8 cellular contexts compared by ENCODE assay signal in genomic region chrX:101931494-101932248, GRCh38. TPM values are rescaled to one million over a fixed set of nuclear protein-coding genes. Genes with fewer than 3 reads are reported as not detected.
DNase-seq lines count a peak whose midpoint lies in the region; ATAC-seq, FAIRE-seq and TF ChIP-seq lines count a peak whose summit lies in the region.

TSS of gene ZMAT1 (minus strand) at chrX:101932027. CDS start at chrX:101932008, 19 bp downstream.

- no peaks in the 10 kb centered on the region for H3K27me3 ChIP-seq in rectal smooth muscle tissue (ENCODE audit: control insufficient read depth, insufficient read depth, low read length)
- no peaks in the 10 kb centered on the region for H3K27me3 ChIP-seq in vagina

- peak; percentile 94 for FAIRE-seq in GM12891 (lab: Jason Lieb, UNC)

- H3K36me3 ChIP-seq in rectal smooth muscle tissue (ENCODE audit: control insufficient read depth, insufficient read depth, low read length) (no peaks in the 10 kb centered on the region), vagina (no peaks in the 10 kb centered on the region)

- no peak for TF ChIP-seq POLR2A in GM12891 (IDR thresholded peaks at IDR 0.05; ENCODE audit: low read depth, low read length)
- TF ChIP-seq POLR2A in vagina (IDR thresholded peaks at IDR 0.05) = peak in 1 of 2 donors; percentile 67

- H3K9me3 ChIP-seq in vagina = no peaks in the 10 kb centered on the region

- no peak within 1 kb of the TSS for H3K9ac ChIP-seq in rectal smooth muscle tissue (ENCODE audit: low read length)

- H3K4me1 ChIP-seq in rectal smooth muscle tissue (ENCODE audit: control insufficient read depth, insufficient read depth, low read length) (no peaks in the 10 kb centered on the region), vagina (no peaks in the 10 kb centered on the region)

- no peak for TF ChIP-seq CTCF in vagina (IDR thresholded peaks at IDR 0.05)

- intact Hi-C loops in vagina (cut with DNase I) = no loop called here

- peak; percentile 87 for ATAC-seq in HG02763 (IDR thresholded peaks at IDR 0.05; ENCODE audit: unreplicated experiment)

- DNase-seq in GM12891 (ENCODE audit: insufficient read length, low spot score) (peak; percentile 36), NCI-H1417 (lab: John Stamatoyannopoulos, UW) (peak; percentile 80 to 98 (median 93)), T-helper 1 cell (peak; percentile 77 to 91 (median 87)), hepatic stellate cell (ENCODE audit: low spot score) (peak; percentile 76), vagina (ENCODE audit: extremely low spot score in 2 of 2) (peak in 1 of 2 donors; percentile 90)

- H3K4me3 ChIP-seq in rectal smooth muscle tissue (ENCODE audit: low read length) = peak within 1 kb of the TSS; percentile 55
- H3K4me3 ChIP-seq in vagina = peak within 1 kb of the TSS; percentile 62 to 68

- H3K27ac ChIP-seq in angular gyrus (ENCODE audit: low read depth, low read length) (peak within 1 kb of the TSS; percentile 55), rectal smooth muscle tissue (ENCODE audit: low read depth, low read length) (peak within 1 kb of the TSS; percentile 91), vagina (peak within 1 kb of the TSS; percentile 85)

TF ChIP-seq in GM12891, 5 proteins besides CTCF, POLR2A, EP300 and RAD21:
- TF ChIP-seq TAF1 (IDR thresholded peaks at IDR 0.05; ENCODE audit: low read depth, low read length) (no peak), POLR2AphosphoS5 (IDR thresholded peaks at IDR 0.05; ENCODE audit: low read depth, low read length) (peak; percentile 58)
TF ChIP-seq in GM12891: peak in this region for 1.

RNA-seq across cellular contexts. Expression of gene ZMAT1, which starts in this region (rescaled TPM):
- 1.8 TPM for polyA plus RNA-seq in GM12891 (2012; ENCODE audit: low read depth, missing spikeins)
- 8.3 TPM for total RNA-seq in vagina
